ENCODE assay signal across 15 cellular contexts in the genomic region with DNA sequence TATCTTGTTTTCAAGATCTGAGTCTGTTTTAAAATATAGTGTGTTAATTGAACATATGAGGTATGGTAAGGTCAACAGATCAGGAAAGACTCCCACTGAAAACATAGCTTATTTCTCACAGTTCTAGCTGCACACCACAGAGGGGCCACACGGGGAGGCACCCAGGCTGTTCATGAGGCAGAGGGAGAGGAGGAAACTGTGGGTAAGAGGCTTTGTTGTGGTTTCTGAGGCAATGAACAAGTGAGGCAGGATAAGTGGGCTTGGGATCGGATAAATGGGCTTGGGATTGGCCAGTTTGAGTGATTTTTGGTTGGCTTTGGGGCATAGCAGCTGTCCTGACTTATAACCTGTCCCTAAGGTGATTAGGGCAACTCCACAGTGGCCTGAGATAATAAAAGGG.
DNase-seq lines count a peak whose midpoint lies in the region; ATAC-seq and TF ChIP-seq lines count a peak whose summit lies in the region.
"Had no signal": no experiment of that assay in that cellular context is flagged by ENCODE, and none has a peak within 500 bp of the region (broad histone marks: within the 10 kb centered on the region; RNA-seq: fewer than 3 reads in every experiment).

No MANE protein-coding gene starts in this region.

- H3K36me3 Mint-ChIP-seq in GM23338 (ENCODE audit: low read depth) (no peaks in the 10 kb centered on the region; the same call in 2 of the 3 replicates), endodermal cell (ENCODE audit: low read depth) (no peaks in the 10 kb centered on the region)
- H3K36me3 Mint-ChIP-seq: CD4-positive, alpha-beta memory T cell had no signal

- no peak overlapping the region for H3K4me3 Mint-ChIP-seq in GM23338
- H3K4me3 Mint-ChIP-seq in endodermal cell: no peak overlapping the region
- H3K4me3 Mint-ChIP-seq: CD4-positive, alpha-beta memory T cell had no signal

- H3K4me3 ChIP-seq in GM23338 (no peak overlapping the region), Loucy (ENCODE audit: low read length, poor library complexity, severe bottlenecking) (no peak overlapping the region), OCI-LY3 (ENCODE audit: low read length) (no peak overlapping the region), endodermal cell (ENCODE audit: low read length) (no peak overlapping the region)
- H3K4me3 ChIP-seq: Peyer's patch had no signal

- no peaks in the 10 kb centered on the region for H3K27me3 ChIP-seq in GM23338 (ENCODE audit: insufficient read depth)
- H3K27me3 ChIP-seq in Loucy (ENCODE audit: insufficient read depth, low read length, poor library complexity, severe bottlenecking): no peaks in the 10 kb centered on the region
- H3K27me3 ChIP-seq in OCI-LY3 (ENCODE audit: low read depth, low read length): no peaks in the 10 kb centered on the region
- H3K27me3 ChIP-seq in endodermal cell (ENCODE audit: control insufficient read depth, insufficient read depth, low read length, poor library complexity, severe bottlenecking): no peaks in the 10 kb centered on the region
- H3K27me3 ChIP-seq: Peyer's patch had no signal

- no peak for ATAC-seq in GM23338

- H3K9me2 ChIP-seq in GM23338 (ENCODE audit: insufficient read depth): no peaks in the 10 kb centered on the region
- H3K9me2 ChIP-seq in Loucy (replicated peaks; ENCODE audit: low read depth, low read length): no peaks in the 10 kb centered on the region

- no peak overlapping the region for H3K27ac ChIP-seq in GM23338 (ENCODE audit: low read depth)
- no peak overlapping the region for H3K27ac ChIP-seq in OCI-LY3 (ENCODE audit: low read length)
- H3K27ac ChIP-seq in endodermal cell (ENCODE audit: low read depth, low read length): no peak overlapping the region
- H3K27ac ChIP-seq: Peyer's patch had no signal

- no peak for TF ChIP-seq CTCF in GM23338 (conservative IDR thresholded peaks at IDR 0.05; ENCODE audit: low read depth in 2 of 2)
- TF ChIP-seq CTCF in Loucy (conservative IDR thresholded peaks at IDR 0.05; ENCODE audit: low read length): peak; percentile 43
- TF ChIP-seq CTCF in OCI-LY3 (IDR thresholded peaks at IDR 0.05; ENCODE audit: low read depth, low read length): no peak
- TF ChIP-seq CTCF in endodermal cell (conservative IDR thresholded peaks at IDR 0.05): no peak

- H3K27me3 Mint-ChIP-seq in GM23338 (ENCODE audit: insufficient read depth, low read depth, poor library complexity) (peaks cover 3% of the 10 kb centered on the region), endodermal cell (ENCODE audit: insufficient read depth) (no peaks in the 10 kb centered on the region)
- H3K27me3 Mint-ChIP-seq: CD4-positive, alpha-beta memory T cell had no signal

- H4K20me1 ChIP-seq in GM23338 (replicated peaks; ENCODE audit: insufficient read depth) (no peaks in the 10 kb centered on the region), Loucy (ENCODE audit: insufficient read depth, low read length, poor library complexity, severe bottlenecking) (no peaks in the 10 kb centered on the region), OCI-LY3 (ENCODE audit: insufficient read depth, low read length) (no peaks in the 10 kb centered on the region)

- no peak overlapping the region for H3K9ac ChIP-seq in Loucy (ENCODE audit: low read depth, low read length, poor library complexity, severe bottlenecking)
- H3K9ac ChIP-seq in OCI-LY3 (ENCODE audit: low read length): no peak overlapping the region
- no peak overlapping the region for H3K9ac ChIP-seq in endodermal cell (ENCODE audit: extremely low read depth, low read length, poor library complexity, severe bottlenecking)

- H3K79me2 ChIP-seq in GM23338 (replicated peaks; ENCODE audit: insufficient read depth): no peaks in the 10 kb centered on the region
- no peaks in the 10 kb centered on the region for H3K79me2 ChIP-seq in Loucy (ENCODE audit: insufficient read depth, low read length)
- H3K79me2 ChIP-seq in OCI-LY3 (ENCODE audit: low read length): no peaks in the 10 kb centered on the region

- no peaks in the 10 kb centered on the region for H3F3A ChIP-seq in GM23338 (replicated peaks; ENCODE audit: low read depth)
- no peaks in the 10 kb centered on the region for H3F3A ChIP-seq in Loucy (ENCODE audit: low read depth)

- H3K36me3 ChIP-seq in GM23338 (ENCODE audit: insufficient read depth) (no peaks in the 10 kb centered on the region), Loucy (ENCODE audit: insufficient read depth, low read length) (no peaks in the 10 kb centered on the region), OCI-LY3 (replicated peaks; ENCODE audit: low read depth, low read length) (no peaks in the 10 kb centered on the region), endodermal cell (ENCODE audit: control insufficient read depth, insufficient read depth, low read length) (no peaks in the 10 kb centered on the region)
- H3K36me3 ChIP-seq: Peyer's patch had no signal

- H2AFZ ChIP-seq in GM23338 (no peak overlapping the region), Loucy (ENCODE audit: low read length) (no peak overlapping the region), OCI-LY3 (ENCODE audit: low read depth, low read length) (0 out of 2 replicates have a peak overlapping the region, but pooled peaks have one; percentile 32)

- peaks cover 15% of the 10 kb centered on the region for H3K4me1 ChIP-seq in GM23338 (ENCODE audit: insufficient read depth)
- H3K4me1 ChIP-seq in Loucy (ENCODE audit: insufficient read depth, low read length, poor library complexity, severe bottlenecking): peaks cover 8% of the 10 kb centered on the region
- no peaks in the 10 kb centered on the region for H3K4me1 ChIP-seq in OCI-LY3 (ENCODE audit: low read length)
- no peaks in the 10 kb centered on the region for H3K4me1 ChIP-seq in endodermal cell (ENCODE audit: control insufficient read depth, insufficient read depth, low read length)
- H3K4me1 ChIP-seq: Peyer's patch had no signal

- H3K9me3 ChIP-seq in Loucy (ENCODE audit: insufficient read depth, low read depth, low read length) (no peaks in the 10 kb centered on the region), OCI-LY3 (ENCODE audit: insufficient read depth, low read length) (no peaks in the 10 kb centered on the region), endodermal cell (ENCODE audit: control insufficient read depth, low read length) (no peaks in the 10 kb centered on the region)
- H3K9me3 ChIP-seq: Peyer's patch had no signal

- H3K9me3 Mint-ChIP-seq in GM23338 (no peaks in the 10 kb centered on the region), endodermal cell (no peaks in the 10 kb centered on the region)

- no peak for DNase-seq in GM23338 (ENCODE audit: low spot score)
- no peak for DNase-seq in endodermal cell
- no peak for DNase-seq in NCI-H187 treated with DMSO at 0.1 percent for 48 hours (lab: John Stamatoyannopoulos, UW)
- DNase-seq in hippocampal formation (lab: John Stamatoyannopoulos, UW): no peak
- no peak for DNase-seq in SW 1271 (lab: John Stamatoyannopoulos, UW)
- DNase-seq: AML-193; CD4-positive, alpha-beta memory T cell; NCI-H1417; NCI-H2029; NCI-H526; Peyer's patch; SHP77; T-helper 2 cell had no signal

- WGBS in endodermal cell (ENCODE audit: insufficient coverage in 1 of 2, insufficient read length in 1 of 2), 2 experiments: 95% methylated on average over 2 of the region's 2 CpGs; no CpG with 5 or more reads in 1 of the 2 experiments

- peak overlapping the region; percentile 66; the same call in 1 of the 2 replicates for H3K27ac Mint-ChIP-seq in GM23338
- peak overlapping the region; percentile 4 for H3K27ac Mint-ChIP-seq in endodermal cell
- H3K27ac Mint-ChIP-seq: CD4-positive, alpha-beta memory T cell had no signal

- H3K4me2 ChIP-seq in GM23338 (no peak overlapping the region), Loucy (ENCODE audit: low read depth, low read length, poor library complexity, severe bottlenecking) (peak overlapping the region; percentile 47), OCI-LY3 (ENCODE audit: low read length) (no peak overlapping the region)

- H3K4me1 Mint-ChIP-seq in GM23338 (peaks cover 20% of the 10 kb centered on the region), endodermal cell (no peaks in the 10 kb centered on the region)
- H3K4me1 Mint-ChIP-seq: CD4-positive, alpha-beta memory T cell had no signal

TF ChIP-seq in GM23338, 12 proteins besides CTCF, POLR2A, EP300 and RAD21 (continues in another document):
- no peak for TF ChIP-seq CREB1 (CRISPR knock-in tag; IDR thresholded peaks at IDR 0.05; ENCODE audit: low read depth)
- TF ChIP-seq, protein P1, sequence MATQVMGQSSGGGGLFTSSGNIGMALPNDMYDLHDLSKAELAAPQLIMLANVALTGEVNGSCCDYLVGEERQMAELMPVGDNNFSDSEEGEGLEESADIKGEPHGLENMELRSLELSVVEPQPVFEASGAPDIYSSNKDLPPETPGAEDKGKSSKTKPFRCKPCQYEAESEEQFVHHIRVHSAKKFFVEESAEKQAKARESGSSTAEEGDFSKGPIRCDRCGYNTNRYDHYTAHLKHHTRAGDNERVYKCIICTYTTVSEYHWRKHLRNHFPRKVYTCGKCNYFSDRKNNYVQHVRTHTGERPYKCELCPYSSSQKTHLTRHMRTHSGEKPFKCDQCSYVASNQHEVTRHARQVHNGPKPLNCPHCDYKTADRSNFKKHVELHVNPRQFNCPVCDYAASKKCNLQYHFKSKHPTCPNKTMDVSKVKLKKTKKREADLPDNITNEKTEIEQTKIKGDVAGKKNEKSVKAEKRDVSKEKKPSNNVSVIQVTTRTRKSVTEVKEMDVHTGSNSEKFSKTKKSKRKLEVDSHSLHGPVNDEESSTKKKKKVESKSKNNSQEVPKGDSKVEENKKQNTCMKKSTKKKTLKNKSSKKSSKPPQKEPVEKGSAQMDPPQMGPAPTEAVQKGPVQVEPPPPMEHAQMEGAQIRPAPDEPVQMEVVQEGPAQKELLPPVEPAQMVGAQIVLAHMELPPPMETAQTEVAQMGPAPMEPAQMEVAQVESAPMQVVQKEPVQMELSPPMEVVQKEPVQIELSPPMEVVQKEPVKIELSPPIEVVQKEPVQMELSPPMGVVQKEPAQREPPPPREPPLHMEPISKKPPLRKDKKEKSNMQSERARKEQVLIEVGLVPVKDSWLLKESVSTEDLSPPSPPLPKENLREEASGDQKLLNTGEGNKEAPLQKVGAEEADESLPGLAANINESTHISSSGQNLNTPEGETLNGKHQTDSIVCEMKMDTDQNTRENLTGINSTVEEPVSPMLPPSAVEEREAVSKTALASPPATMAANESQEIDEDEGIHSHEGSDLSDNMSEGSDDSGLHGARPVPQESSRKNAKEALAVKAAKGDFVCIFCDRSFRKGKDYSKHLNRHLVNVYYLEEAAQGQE (IDR thresholded peaks at IDR 0.05; ENCODE audit: unreplicated experiment): no peak
- no peak for TF ChIP-seq JUNB (IDR thresholded peaks at IDR 0.05; ENCODE audit: unreplicated experiment)
- TF ChIP-seq EZH2 (IDR thresholded peaks at IDR 0.05; ENCODE audit: low read depth, unreplicated experiment): no peak
- TF ChIP-seq ETS1 (IDR thresholded peaks at IDR 0.05): no peak
